9 cellular contexts compared by ENCODE assay signal in the genomic region with DNA sequence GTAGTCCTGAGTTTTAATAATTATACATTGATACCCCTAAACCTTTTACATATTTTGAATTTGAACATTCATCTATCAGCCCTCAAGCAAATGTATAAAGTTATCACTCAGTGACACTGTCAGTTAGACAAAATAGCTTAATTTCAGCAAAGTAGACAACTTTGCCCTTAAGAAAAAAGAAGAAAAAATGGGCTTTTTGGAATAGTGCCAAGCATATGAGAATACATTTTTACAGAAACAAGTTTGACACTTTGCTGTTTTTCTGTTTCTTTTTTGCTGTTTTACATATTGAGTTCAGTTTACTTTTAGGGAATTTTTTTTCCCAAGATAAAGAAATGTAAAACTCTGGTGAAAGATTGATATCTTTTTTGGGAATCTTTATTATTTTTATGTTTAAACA.
"Had no signal": no experiment of that assay in that cellular context is flagged by ENCODE, and none has a peak within 500 bp of the region (broad histone marks: within the 10 kb centered on the region; RNA-seq: fewer than 3 reads in every experiment).

No MANE protein-coding gene starts in this region.

- ATAC-seq: HepG2 had no signal

- H3K27ac Mint-ChIP-seq: IgD-negative memory B cell had no signal

- H3K4me3 Mint-ChIP-seq: IgD-negative memory B cell had no signal

- H2AFZ ChIP-seq: GM23248 had no signal

- H3K4me3 ChIP-seq: GM23248 had no signal

- H3K9ac ChIP-seq: GM23248, KMS-11 had no signal

- DNase-seq: GM23248, GOT3, H7, HCEC 1CT, KBM-7 had no signal

- H3K27me3 Mint-ChIP-seq: IgD-negative memory B cell had no signal

- H3K4me2 ChIP-seq: KMS-11 had no signal

- H3K27ac ChIP-seq: GM23248, HL-60, KMS-11 had no signal

- H3K9me3 Mint-ChIP-seq: IgD-negative memory B cell had no signal
